ENCODE assay signal across 13 cellular contexts in the genomic region with DNA sequence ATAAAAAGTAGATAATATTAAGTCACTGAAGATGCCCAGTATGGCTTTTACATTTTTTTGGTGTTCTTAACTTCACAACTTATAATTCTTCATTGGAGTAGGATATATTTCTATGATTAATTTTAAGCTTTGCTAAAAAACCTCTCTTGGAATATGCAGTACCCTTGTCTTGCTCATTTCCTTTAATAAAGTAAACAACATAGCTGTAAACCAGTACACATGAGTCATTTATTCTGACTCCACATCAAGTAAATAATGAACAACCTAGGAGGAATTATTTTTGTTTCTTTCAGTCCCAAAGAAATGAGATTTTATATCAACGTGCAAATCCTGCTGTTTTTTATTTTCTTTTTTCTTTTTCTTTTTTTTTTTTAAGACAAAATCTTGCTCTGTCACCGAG.
DNase-seq lines count a peak whose midpoint lies in the region; ATAC-seq and TF ChIP-seq lines count a peak whose summit lies in the region.
"Had no signal": no experiment of that assay in that cellular context is flagged by ENCODE, and none has a peak within 500 bp of the region (broad histone marks: within the 10 kb centered on the region; RNA-seq: fewer than 3 reads in every experiment).

No MANE protein-coding gene starts in this region.

- H2BK15ac ChIP-seq in IMR-90 (ENCODE audit: low read depth, low read length) (no peak overlapping the region), mesenchymal stem cell (ENCODE audit: low read depth, poor library complexity, severe bottlenecking) (no peak overlapping the region)

- TF ChIP-seq CTCF in IMR-90 (conservative IDR thresholded peaks at IDR 0.05; ENCODE audit: low read depth, low read length) (no peak), vagina (IDR thresholded peaks at IDR 0.05) (no peak)

- DNase-seq in ELR (ENCODE audit: low read depth) (peak; percentile 15), IMR-90 (peak; percentile 29), SW480 (ENCODE audit: low spot score) (peak; percentile 0), mesenchymal stem cell (peak; percentile 53), vagina (ENCODE audit: extremely low spot score in 2 of 2) (no peak)
- DNase-seq in activated CD4-positive, alpha-beta T cell treated with anti-CD3 and anti-CD28 coated beads for 48 hours: no peak
- DNase-seq: C1 segment of cervical spinal cord; Calu3; CD4-positive, alpha-beta T cell; DMS 273 treated with DMSO at 0.1 percent for 48 hours; DMS79 treated with DMSO at 0.1 percent for 48 hours; GF-D8 had no signal

- H4K5ac ChIP-seq in IMR-90 (ENCODE audit: low read depth, low read length): no peak overlapping the region

- TF ChIP-seq POLR2A in IMR-90 (IDR thresholded peaks at IDR 0.05; ENCODE audit: low read depth, low read length) (no peak), vagina (IDR thresholded peaks at IDR 0.05) (no peak)

- BruUV-seq in IMR-90 (replicated peaks; lab: Mats Ljungman, UMichigan): no TSS peak

- no peak overlapping the region for H2BK12ac ChIP-seq in mesenchymal stem cell (ENCODE audit: low read length in 2 of 2)

- TF ChIP-seq RAD21 in IMR-90 (IDR thresholded peaks at IDR 0.05; ENCODE audit: low read length): no peak

- ATAC-seq in IMR-90 (ENCODE audit: low read depth): peak; percentile 68
- ATAC-seq in HG03196 (IDR thresholded peaks at IDR 0.05; ENCODE audit: unreplicated experiment): no peak

- H2AFZ ChIP-seq in IMR-90 (replicated peaks; ENCODE audit: low read length, poor library complexity) (no peak overlapping the region), mesenchymal stem cell (ENCODE audit: low read depth, low read length) (no peak overlapping the region)

- H3K23ac ChIP-seq in IMR-90 (ENCODE audit: low read depth, low read length) (no peak overlapping the region), mesenchymal stem cell (ENCODE audit: low read length in 2 of 2) (no peak overlapping the region)

- H3K18ac ChIP-seq in IMR-90 (ENCODE audit: low read depth, low read length) (no peak overlapping the region), mesenchymal stem cell (ENCODE audit: low read depth in 1 of 2, low read length in 2 of 2) (no peak overlapping the region)

- H3K56ac ChIP-seq in IMR-90 (ENCODE audit: extremely low read depth, insufficient read depth, low read length): no peak overlapping the region

- in situ Hi-C loops in IMR-90 (cut with MboI; ENCODE audit: low sequenced_read_pairs): no loop called here

- H3K14ac ChIP-seq in IMR-90 (replicated peaks; ENCODE audit: low read depth, low read length): no peak overlapping the region
- no peak overlapping the region for H3K14ac ChIP-seq in mesenchymal stem cell (ENCODE audit: low read length in 2 of 2)

- POLR2A ChIA-PET in IMR-90 (lab: Charles Lee; ENCODE audit: unreplicated experiment): no interaction called here

- no peak overlapping the region for H2AK9ac ChIP-seq in IMR-90 (replicated peaks; ENCODE audit: low read depth, low read length, poor library complexity)

- H2BK20ac ChIP-seq in IMR-90 (ENCODE audit: low read depth, low read length): no peak overlapping the region

- dilution Hi-C loops in IMR-90 (cut with HindIII; ENCODE audit: low sequenced_read_pairs, unreplicated experiment): no loop called here

- intact Hi-C loops in IMR-90 (cut with micrococcal nuclease): no loop called here
- intact Hi-C loops in vagina (cut with DNase I): no loop called here

- H3K9ac ChIP-seq in IMR-90 (ENCODE audit: low read depth, low read length) (no peak overlapping the region), mesenchymal stem cell (ENCODE audit: low read length) (no peak overlapping the region)

- no peak overlapping the region for H3K4me2 ChIP-seq in IMR-90 (ENCODE audit: low read depth, low read length)
- H3K4me2 ChIP-seq in mesenchymal stem cell (ENCODE audit: low read length, poor library complexity, severe bottlenecking): no peak overlapping the region

- H3K4me3 ChIP-seq in IMR-90 (ENCODE audit: insufficient read depth, low read depth, low read length) (no peak overlapping the region), mesenchymal stem cell (ENCODE audit: insufficient read depth in 1 of 2, low read depth in 1 of 2, low read length in 2 of 2) (no peak overlapping the region), vagina (no peak overlapping the region)

- H2AK5ac ChIP-seq in IMR-90 (ENCODE audit: low read depth, low read length) (no peak overlapping the region), mesenchymal stem cell (ENCODE audit: low read length, severe bottlenecking) (no peak overlapping the region)

- no peaks in the 10 kb centered on the region for H3K9me3 ChIP-seq in IMR-90 (ENCODE audit: control insufficient read depth, insufficient read depth, low read length)
- no peaks in the 10 kb centered on the region for H3K9me3 ChIP-seq in mesenchymal stem cell (ENCODE audit: control insufficient read depth, low read length)
- no peaks in the 10 kb centered on the region for H3K9me3 ChIP-seq in vagina

- H3K4ac ChIP-seq in IMR-90 (ENCODE audit: low read depth, low read length) (no peak overlapping the region), mesenchymal stem cell (ENCODE audit: low read depth in 1 of 2, low read length in 2 of 2) (no peak overlapping the region)

- no peaks in the 10 kb centered on the region for H3K79me1 ChIP-seq in IMR-90 (ENCODE audit: low read depth in 1 of 2, low read length in 2 of 2)
- H3K79me1 ChIP-seq in mesenchymal stem cell (replicated peaks; ENCODE audit: low read length, poor library complexity, severe bottlenecking): no peaks in the 10 kb centered on the region

- H3K27ac ChIP-seq in IMR-90 (ENCODE audit: insufficient read depth, low read length) (no peak overlapping the region), mesenchymal stem cell (ENCODE audit: low read length, poor library complexity, severe bottlenecking) (no peak overlapping the region), vagina (no peak overlapping the region)

- no peak overlapping the region for H2BK5ac ChIP-seq in IMR-90 (ENCODE audit: low read depth, low read length, poor library complexity, severe bottlenecking)
- no peak overlapping the region for H2BK5ac ChIP-seq in mesenchymal stem cell (ENCODE audit: low read depth, low read length, poor library complexity, severe bottlenecking)

- H3K27me3 ChIP-seq in IMR-90 (ENCODE audit: control insufficient read depth, insufficient read depth, low read length): no peaks in the 10 kb centered on the region
- no peaks in the 10 kb centered on the region for H3K27me3 ChIP-seq in mesenchymal stem cell (ENCODE audit: control insufficient read depth in 1 of 2, insufficient read depth in 1 of 2, low read length in 2 of 2)
- no peaks in the 10 kb centered on the region for H3K27me3 ChIP-seq in vagina

- no CpG with 5 or more reads among the region's 2 CpGs for WGBS in IMR-90 (ENCODE audit: extremely low coverage in 2 of 2, insufficient read length in 1 of 2), 2 experiments
- 38% methylated on average over 2 of the region's 2 CpGs for WGBS in mesenchymal stem cell

- H3K4me1 ChIP-seq in IMR-90 (ENCODE audit: control insufficient read depth, insufficient read depth, low read length) (no peaks in the 10 kb centered on the region), mesenchymal stem cell (ENCODE audit: control insufficient read depth, insufficient read depth, low read depth, low read length) (no peaks in the 10 kb centered on the region), vagina (no peaks in the 10 kb centered on the region)

- H4K8ac ChIP-seq in IMR-90 (ENCODE audit: low read depth in 2 of 2, low read length in 2 of 2) (no peak overlapping the region), mesenchymal stem cell (ENCODE audit: low read length) (no peak overlapping the region)

- CTCF ChIA-PET in IMR-90 (lab: Yijun Ruan, JAX): interaction anchor here (0.7 kb wide), 3 partner anchors 18 to 139 kb away, joined by 3 to 4 read pairs (median 3); no protein-coding TSS in a partner anchor

- no peaks in the 10 kb centered on the region for H3K9me1 ChIP-seq in IMR-90 (ENCODE audit: insufficient read depth, low read length)

- H2BK120ac ChIP-seq in IMR-90 (ENCODE audit: low read depth, low read length) (no peak overlapping the region), mesenchymal stem cell (ENCODE audit: low read depth, low read length) (no peak overlapping the region)

- H4K91ac ChIP-seq in IMR-90 (ENCODE audit: insufficient read depth, low read depth, low read length): no peak overlapping the region
- H4K91ac ChIP-seq in mesenchymal stem cell (ENCODE audit: low read length): no peak overlapping the region

- H4K20me1 ChIP-seq in IMR-90 (ENCODE audit: insufficient read depth, low read length): no peaks in the 10 kb centered on the region

- H3K36me3 ChIP-seq in IMR-90 (ENCODE audit: control insufficient read depth, insufficient read depth, low read length) (no peaks in the 10 kb centered on the region), mesenchymal stem cell (ENCODE audit: control insufficient read depth in 1 of 2, insufficient read depth in 2 of 2, low read depth in 1 of 2, low read length in 2 of 2) (no peaks in the 10 kb centered on the region), vagina (no peaks in the 10 kb centered on the region)

TF ChIP-seq in IMR-90, 13 proteins besides CTCF, POLR2A, EP300 and RAD21:
- TF ChIP-seq MAZ (IDR thresholded peaks at IDR 0.05; ENCODE audit: borderline replicate concordance, low read depth, low read length) (no peak), RFX5 (IDR thresholded peaks at IDR 0.05; ENCODE audit: low read depth, low read length) (no peak), CHD1 (IDR thresholded peaks at IDR 0.05; ENCODE audit: low read depth, low read length) (no peak), RCOR1 (IDR thresholded peaks at IDR 0.05; ENCODE audit: insufficient replicate concordance, low read length) (no peak), CEBPB (IDR thresholded peaks at IDR 0.05; ENCODE audit: low read depth, low read length) (no peak), FOS (IDR thresholded peaks at IDR 0.05; ENCODE audit: low read depth, low read length) (peak; percentile 37; the same call in 1 of the 2 replicates), MAFK (IDR thresholded peaks at IDR 0.05; ENCODE audit: low read depth, low read length) (no peak)
- TF ChIP-seq, protein P1, sequence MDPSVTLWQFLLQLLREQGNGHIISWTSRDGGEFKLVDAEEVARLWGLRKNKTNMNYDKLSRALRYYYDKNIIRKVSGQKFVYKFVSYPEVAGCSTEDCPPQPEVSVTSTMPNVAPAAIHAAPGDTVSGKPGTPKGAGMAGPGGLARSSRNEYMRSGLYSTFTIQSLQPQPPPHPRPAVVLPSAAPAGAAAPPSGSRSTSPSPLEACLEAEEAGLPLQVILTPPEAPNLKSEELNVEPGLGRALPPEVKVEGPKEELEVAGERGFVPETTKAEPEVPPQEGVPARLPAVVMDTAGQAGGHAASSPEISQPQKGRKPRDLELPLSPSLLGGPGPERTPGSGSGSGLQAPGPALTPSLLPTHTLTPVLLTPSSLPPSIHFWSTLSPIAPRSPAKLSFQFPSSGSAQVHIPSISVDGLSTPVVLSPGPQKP (IDR thresholded peaks at IDR 0.05; ENCODE audit: borderline replicate concordance, low read depth, low read length): no peak

Comparison
In these comparisons a context has a peak if more than half of its experiments do, and no peak if none do; other contexts are left out.
1. DNase-seq: peak in ELR (single experiment), IMR-90 (single experiment), SW480 (single experiment) and mesenchymal stem cell (single experiment); none in vagina (0 of 2) and activated CD4-positive, alpha-beta T cell treated with anti-CD3 and anti-CD28 coated beads for 48 hours (single experiment).